1 cellular context compared by ENCODE assay signal in genomic region chr1:227318003-227318851, GRCh38.
TF ChIP-seq lines count a peak whose summit lies in the region.

Gene CDC42BPA, minus strand, starts transcription at chr1:227318492. Its CDS starts 1,310 bp downstream, at chr1:227317182.

TF ChIP-seq in HEK293, 187 proteins besides CTCF, POLR2A, EP300 and RAD21 (continued from another document and continues in another):
- TF ChIP-seq ZFHX2 (tag by site-specific recombination; conservative IDR thresholded peaks at IDR 0.05) (peak; percentile 88), ZBTB7A (tag by site-specific recombination; IDR thresholded peaks at IDR 0.05; ENCODE audit: low read depth) (peak; percentile 93; the same call in 1 of the 2 replicates), KLF1 (tag by site-specific recombination; IDR thresholded peaks at IDR 0.05) (peak; percentile 89), ZNF366 (tag by site-specific recombination; conservative IDR thresholded peaks at IDR 0.05) (peak; percentile 67), ZNF37A (tag by site-specific recombination; IDR thresholded peaks at IDR 0.05) (0 out of 2 replicates have a peak, but pooled peaks have one; percentile 34), ZNF341 (tag by site-specific recombination; IDR thresholded peaks at IDR 0.05; ENCODE audit: low read depth) (peak; percentile 78), YY1 (tag by site-specific recombination; IDR thresholded peaks at IDR 0.05) (peak; percentile 76), ZNF585B (tag by site-specific recombination; IDR thresholded peaks at IDR 0.05) (no peak), ZNF76 (tag by site-specific recombination; IDR thresholded peaks at IDR 0.05; ENCODE audit: borderline replicate concordance, low read depth) (peak; percentile 52; the same call in 1 of the 2 replicates), PRDM2 (tag by site-specific recombination; IDR thresholded peaks at IDR 0.05; ENCODE audit: borderline replicate concordance) (no peak), BCL6B (tag by site-specific recombination; IDR thresholded peaks at IDR 0.05) (no peak), ZNF544 (tag by site-specific recombination; IDR thresholded peaks at IDR 0.05) (no peak), ZFP37 (tag by site-specific recombination; IDR thresholded peaks at IDR 0.05) (peak; percentile 11; the same call in 1 of the 2 replicates), ZSCAN18 (tag by site-specific recombination; IDR thresholded peaks at IDR 0.05) (no peak), ZNF292 (tag by site-specific recombination; IDR thresholded peaks at IDR 0.05; ENCODE audit: borderline replicate concordance, low read depth) (no peak), HOXA7 (CRISPR knock-in tag; IDR thresholded peaks at IDR 0.05; ENCODE audit: borderline replicate concordance) (no peak), ZFP69B (tag by site-specific recombination; IDR thresholded peaks at IDR 0.05) (peak; percentile 61), ZSCAN23 (tag by site-specific recombination; IDR thresholded peaks at IDR 0.05) (peak; percentile 50; the same call in 1 of the 2 replicates), ZNF785 (tag by site-specific recombination; IDR thresholded peaks at IDR 0.05) (peak; percentile 22; the same call in 1 of the 2 replicates), ZBTB20 (tag by site-specific recombination; IDR thresholded peaks at IDR 0.05) (peak; percentile 79; the same call in 1 of the 2 replicates), IKZF3 (tag by site-specific recombination; IDR thresholded peaks at IDR 0.05) (peak; percentile 97), ZNF776 (tag by site-specific recombination; IDR thresholded peaks at IDR 0.05; ENCODE audit: borderline replicate concordance) (no peak), ZNF175 (tag by site-specific recombination; IDR thresholded peaks at IDR 0.05) (no peak), KLF16 (tag by site-specific recombination; IDR thresholded peaks at IDR 0.05) (peak; percentile 73; the same call in 1 of the 2 replicates), ZNF169 (tag by site-specific recombination; IDR thresholded peaks at IDR 0.05) (no peak), WT1 (tag by site-specific recombination; IDR thresholded peaks at IDR 0.05) (peak; percentile 95), ZNF391 (tag by site-specific recombination; IDR thresholded peaks at IDR 0.05; ENCODE audit: borderline replicate concordance, low read depth) (no peak), KLF10 (tag by site-specific recombination; IDR thresholded peaks at IDR 0.05) (peak; percentile 26; the same call in 1 of the 2 replicates), ZBTB10 (tag by site-specific recombination; IDR thresholded peaks at IDR 0.05) (peak; percentile 46), ZNF596 (tag by site-specific recombination; IDR thresholded peaks at IDR 0.05) (peak; percentile 48), ZNF19 (tag by site-specific recombination; IDR thresholded peaks at IDR 0.05; ENCODE audit: low read depth) (no peak), ZNF621 (tag by site-specific recombination; IDR thresholded peaks at IDR 0.05) (no peak), ZNF610 (tag by site-specific recombination; IDR thresholded peaks at IDR 0.05; ENCODE audit: borderline replicate concordance) (peak; percentile 52; the same call in 1 of the 2 replicates), ZNF16 (tag by site-specific recombination; IDR thresholded peaks at IDR 0.05; ENCODE audit: low read depth) (no peak), ZNF2 (tag by site-specific recombination; IDR thresholded peaks at IDR 0.05) (no peak), ZNF423 (tag by site-specific recombination; IDR thresholded peaks at IDR 0.05) (peak; percentile 41; the same call in 1 of the 2 replicates), GLIS1 (tag by site-specific recombination; IDR thresholded peaks at IDR 0.05) (peak; percentile 84), PRDM6 (tag by site-specific recombination; IDR thresholded peaks at IDR 0.05) (no peak), MZF1 (tag by site-specific recombination; IDR thresholded peaks at IDR 0.05; ENCODE audit: borderline replicate concordance) (no peak; the same call in 1 of the 2 replicates), BCL11A (tag by site-specific recombination; IDR thresholded peaks at IDR 0.05; ENCODE audit: low read depth) (0 out of 2 replicates have a peak, but pooled peaks have one; percentile 15), ZNF549 (tag by site-specific recombination; IDR thresholded peaks at IDR 0.05) (peak; percentile 65; the same call in 1 of the 2 replicates), EGR2 (tag by site-specific recombination; IDR thresholded peaks at IDR 0.05; ENCODE audit: low read depth) (peak; percentile 53), ZNF513 (tag by site-specific recombination; IDR thresholded peaks at IDR 0.05) (peak; percentile 37; the same call in 1 of the 2 replicates), ZNF302 (tag by site-specific recombination; IDR thresholded peaks at IDR 0.05; ENCODE audit: low read depth) (no peak), ZNF704 (tag by site-specific recombination; IDR thresholded peaks at IDR 0.05) (no peak), PATZ1 (tag by site-specific recombination; IDR thresholded peaks at IDR 0.05) (peak; percentile 91), SCRT1 (tag by site-specific recombination; IDR thresholded peaks at IDR 0.05; ENCODE audit: borderline replicate concordance) (no peak), YY2 (tag by site-specific recombination; IDR thresholded peaks at IDR 0.05) (peak; percentile 73; the same call in 1 of the 2 replicates)
